15 cellular contexts compared by ENCODE assay signal in genomic region chr9:136375096-136375495, GRCh38. TPM values are rescaled to one million over a fixed set of nuclear protein-coding genes. Genes with fewer than 3 reads are reported as not detected.
DNase-seq lines count a peak whose midpoint lies in the region; ATAC-seq and TF ChIP-seq lines count a peak whose summit lies in the region.
"Had no signal": no experiment of that assay in that cellular context is flagged by ENCODE, and none has a peak within 500 bp of the region (broad histone marks: within the 10 kb centered on the region; RNA-seq: fewer than 3 reads in every experiment).

No MANE protein-coding gene starts in this region.

- no peaks in the 10 kb centered on the region for H3K9me2 ChIP-seq in MM.1S (replicated peaks; ENCODE audit: insufficient read depth, low read length)

- H3K79me1 ChIP-seq in H9 (ENCODE audit: insufficient read depth, low read depth, low read length, poor library complexity, severe bottlenecking), result no peaks in the 10 kb centered on the region

- no peak for TF ChIP-seq CTCF in H9 (conservative IDR thresholded peaks at IDR 0.05)
- TF ChIP-seq CTCF in endodermal cell (conservative IDR thresholded peaks at IDR 0.05), result no peak
- TF ChIP-seq CTCF in MM.1S (IDR thresholded peaks at IDR 0.05; ENCODE audit: low read length), result no peak

- H3K27ac Mint-ChIP-seq in H9, result peak overlapping the region in 2 of 3 experiments; percentile 81 to 88; a peak in 2 of 7 replicates
- H3K27ac Mint-ChIP-seq in endodermal cell, result no peak overlapping the region
- peak overlapping the region; percentile 73 for H3K27ac Mint-ChIP-seq in stimulated activated naive B cell treated with anti-CD40 and anti-IgM and Interleukin-4, amounts not matched to agents 10 μg/mL and 1 μg/mL and 100 μg/mL, for 72 hours

- no peak overlapping the region for H3K4me3 Mint-ChIP-seq in H9
- H3K4me3 Mint-ChIP-seq in endodermal cell, result no peak overlapping the region
- H3K4me3 Mint-ChIP-seq in stimulated activated naive B cell treated with anti-CD40 and anti-IgM and Interleukin-4, amounts not matched to agents 10 μg/mL and 1 μg/mL and 100 μg/mL, for 72 hours, result no peak overlapping the region
- H3K4me3 Mint-ChIP-seq: CD8-positive, alpha-beta memory T cell had no signal

- no peak overlapping the region for H2BK15ac ChIP-seq in H9 (ENCODE audit: low read depth, low read length)

- no peak overlapping the region for H3K56ac ChIP-seq in H9 (ENCODE audit: insufficient read length, low read depth, low read length)

- H3K4me1 Mint-ChIP-seq in H9, result peaks cover 0 to 5% of the 10 kb centered on the region in 2 experiments; a peak in 1 of 4 replicates
- no peaks in the 10 kb centered on the region for H3K4me1 Mint-ChIP-seq in endodermal cell
- peaks cover 11 to 29% of the 10 kb centered on the region in 2 donors for H3K4me1 Mint-ChIP-seq in stimulated activated naive B cell treated with anti-CD40 and anti-IgM and Interleukin-4, amounts not matched to agents 10 μg/mL and 1 μg/mL and 100 μg/mL, for 72 hours
- H3K4me1 Mint-ChIP-seq: CD8-positive, alpha-beta memory T cell had no signal

- WGBS in H9 (ENCODE audit: extremely low coverage, insufficient read length, low lambda C conversion rate), result no CpG with 5 or more reads among the region's 12 CpGs
- WGBS in endodermal cell (ENCODE audit: insufficient coverage in 1 of 2, insufficient read length in 1 of 2), 2 experiments, result 95% methylated on average over 12 of the region's 12 CpGs

- no peaks in the 10 kb centered on the region for H3F3A ChIP-seq in MM.1S (ENCODE audit: insufficient read depth, low read length)

- no peak for ATAC-seq in stimulated activated naive B cell treated with anti-CD40 and anti-IgM and Interleukin-4, amounts not matched to agents 10 μg/mL and 1 μg/mL and 100 μg/mL, for 72 hours (replicated peaks)
- ATAC-seq: A549, HCT116 had no signal

- H2BK20ac ChIP-seq in H9 (ENCODE audit: low read depth, low read length, poor library complexity, severe bottlenecking), result no peak overlapping the region

- H3K36me3 ChIP-seq in HUES6 (ENCODE audit: control insufficient read depth, insufficient read depth, low read length) (peaks cover 54% of the 10 kb centered on the region), endodermal cell (ENCODE audit: control insufficient read depth, insufficient read depth, low read length) (peaks cover 13% of the 10 kb centered on the region), MM.1S (replicated peaks; ENCODE audit: insufficient read depth, low read length) (no peaks in the 10 kb centered on the region)

- H3K4me1 ChIP-seq in H9 (ENCODE audit: insufficient read depth, low read length) (no peaks in the 10 kb centered on the region), HUES6 (ENCODE audit: control insufficient read depth, insufficient read depth, low read length) (no peaks in the 10 kb centered on the region; the same call in 1 of the 2 replicates), endodermal cell (ENCODE audit: control insufficient read depth, insufficient read depth, low read length) (no peaks in the 10 kb centered on the region), MM.1S (ENCODE audit: low read length) (no peaks in the 10 kb centered on the region)

- H4K8ac ChIP-seq in H9 (replicated peaks; ENCODE audit: insufficient read length, low read depth, low read length), result no peak overlapping the region

- H4K20me1 ChIP-seq in H9 (ENCODE audit: control insufficient read depth, insufficient read depth, insufficient read length) (no peaks in the 10 kb centered on the region), MM.1S (ENCODE audit: insufficient read depth, low read length) (no peaks in the 10 kb centered on the region)

- H3K4ac ChIP-seq in H9 (ENCODE audit: low read depth, low read length), result no peak overlapping the region

- H2BK5ac ChIP-seq in H9 (ENCODE audit: insufficient read length, low read length), result no peak overlapping the region

- H3K4me2 ChIP-seq in H9 (ENCODE audit: insufficient read depth, insufficient read length, low read length), result no peak overlapping the region
- H3K4me2 ChIP-seq in MM.1S (ENCODE audit: low read depth, low read length), result no peak overlapping the region
- H3K4me2 ChIP-seq: A549 had no signal

- H3K9me3 Mint-ChIP-seq in H9, result no peaks in the 10 kb centered on the region
- no peaks in the 10 kb centered on the region for H3K9me3 Mint-ChIP-seq in endodermal cell
- no peaks in the 10 kb centered on the region for H3K9me3 Mint-ChIP-seq in stimulated activated naive B cell treated with anti-CD40 and anti-IgM and Interleukin-4, amounts not matched to agents 10 μg/mL and 1 μg/mL and 100 μg/mL, for 72 hours
- H3K9me3 Mint-ChIP-seq: CD8-positive, alpha-beta memory T cell had no signal

- H3K36me3 Mint-ChIP-seq in H9 (ENCODE audit: insufficient read depth in 1 of 3, low read depth in 3 of 3), result peaks cover 0 to 21% (median 6%) of the 10 kb centered on the region in 3 experiments; a peak in 4 of 7 replicates
- H3K36me3 Mint-ChIP-seq in endodermal cell (ENCODE audit: low read depth), result no peaks in the 10 kb centered on the region
- peaks cover 29 to 44% of the 10 kb centered on the region in 2 donors for H3K36me3 Mint-ChIP-seq in stimulated activated naive B cell treated with anti-CD40 and anti-IgM and Interleukin-4, amounts not matched to agents 10 μg/mL and 1 μg/mL and 100 μg/mL, for 72 hours

- H3K23ac ChIP-seq in H9 (ENCODE audit: insufficient read length, low read depth, low read length), result no peak overlapping the region

- H3K27me3 Mint-ChIP-seq in H9 (ENCODE audit: low read depth) (no peaks in the 10 kb centered on the region), endodermal cell (ENCODE audit: insufficient read depth) (no peaks in the 10 kb centered on the region)
- no peaks in the 10 kb centered on the region for H3K27me3 Mint-ChIP-seq in stimulated activated naive B cell treated with anti-CD40 and anti-IgM and Interleukin-4, amounts not matched to agents 10 μg/mL and 1 μg/mL and 100 μg/mL, for 72 hours
- H3K27me3 Mint-ChIP-seq: CD8-positive, alpha-beta memory T cell had no signal

- H2BK12ac ChIP-seq in H9 (ENCODE audit: insufficient read length, low read depth, low read length), result no peak overlapping the region

- no peaks in the 10 kb centered on the region for H3K27me3 ChIP-seq in H9 (ENCODE audit: insufficient read depth, low read length)
- H3K27me3 ChIP-seq in HUES6 (ENCODE audit: control insufficient read depth, insufficient read depth, low read length), result no peaks in the 10 kb centered on the region
- H3K27me3 ChIP-seq in endodermal cell (ENCODE audit: control insufficient read depth, insufficient read depth, low read length, poor library complexity, severe bottlenecking), result no peaks in the 10 kb centered on the region
- peaks cover 15% of the 10 kb centered on the region; the same call in 1 of the 2 replicates for H3K27me3 ChIP-seq in MM.1S (replicated peaks; ENCODE audit: insufficient read depth, low read length)
- H3K27me3 ChIP-seq: BE2C had no signal

- H3K18ac ChIP-seq in H9 (ENCODE audit: insufficient read length, low read depth, low read length), result no peak overlapping the region

- no peak overlapping the region for H2BK120ac ChIP-seq in H9 (ENCODE audit: low read depth, low read length, poor library complexity, severe bottlenecking)

- no peaks in the 10 kb centered on the region for H3K23me2 ChIP-seq in H9 (ENCODE audit: insufficient read length, low read depth, low read length, poor library complexity, severe bottlenecking)

- H3T11ph ChIP-seq in H9 (ENCODE audit: low read length), result no peak overlapping the region

- no peak overlapping the region for H4K5ac ChIP-seq in H9 (ENCODE audit: insufficient read length, low read depth, low read length)

- H3K9me3 ChIP-seq in H9 (ENCODE audit: control insufficient read depth, low read depth, low read length) (no peaks in the 10 kb centered on the region), HUES6 (ENCODE audit: control insufficient read depth, insufficient read depth, low read depth, low read length) (no peaks in the 10 kb centered on the region), endodermal cell (ENCODE audit: control insufficient read depth, low read length) (no peaks in the 10 kb centered on the region), MM.1S (replicated peaks; ENCODE audit: insufficient read depth, low read length) (no peaks in the 10 kb centered on the region)
- H3K9me3 ChIP-seq: A549, BE2C, Caco-2 had no signal

- H2AFZ ChIP-seq in H9 (ENCODE audit: low read length) (no peak overlapping the region), MM.1S (ENCODE audit: low read length) (no peak overlapping the region)

- DNase-seq in H9, result no peak
- no peak for DNase-seq in endodermal cell
- no peak for DNase-seq in stimulated activated naive B cell treated with anti-CD40 and anti-IgM and Interleukin-4, amounts not matched to agents 10 μg/mL and 1 μg/mL and 100 μg/mL, for 72 hours
- no peak for DNase-seq in activated naive CD4-positive, alpha-beta T cell treated with anti-CD3 and anti-CD28 coated beads, Interleukin-2, amount 50 U/mL, for 16 hours
- no peak for DNase-seq in MM.1S
- DNase-seq in GOT3 (lab: John Stamatoyannopoulos, UW), result no peak
- DNase-seq: BE2C; Caco-2; CD8-positive, alpha-beta memory T cell; DND-41; GDM1; IMR-90 had no signal

- H3K14ac ChIP-seq in H9 (ENCODE audit: insufficient read depth, low read length), result no peak overlapping the region

- H2AK5ac ChIP-seq in H9 (ENCODE audit: insufficient read length, low read length), result no peak overlapping the region

- H3K9ac ChIP-seq in H9 (ENCODE audit: extremely low read depth, insufficient read length, low read length) (no peak overlapping the region), HUES6 (ENCODE audit: low read length) (no peak overlapping the region), endodermal cell (ENCODE audit: extremely low read depth, low read length, poor library complexity, severe bottlenecking) (no peak overlapping the region), MM.1S (ENCODE audit: low read length) (no peak overlapping the region)

- H4K91ac ChIP-seq in H9 (ENCODE audit: insufficient read length, low read depth, low read length), result no peak overlapping the region

- H3K4me3 ChIP-seq in HUES6 (ENCODE audit: low read depth, low read length), result no peak overlapping the region
- no peak overlapping the region for H3K4me3 ChIP-seq in endodermal cell (ENCODE audit: low read length)
- H3K4me3 ChIP-seq in MM.1S (ENCODE audit: low read length), result no peak overlapping the region
- H3K4me3 ChIP-seq: A549 had no signal

- H3K79me2 ChIP-seq in H9 (ENCODE audit: insufficient read depth, low read length), result no peaks in the 10 kb centered on the region
- no peaks in the 10 kb centered on the region for H3K79me2 ChIP-seq in MM.1S (ENCODE audit: low read length)

- H3K27ac ChIP-seq in H9 (ENCODE audit: insufficient read length, low read depth, low read length) (no peak overlapping the region), HUES6 (ENCODE audit: low read depth, low read length) (0 out of 2 replicates have a peak overlapping the region, but pooled peaks have one; percentile 1), endodermal cell (ENCODE audit: low read depth, low read length) (peak overlapping the region; percentile 44), MM.1S (ENCODE audit: low read length) (no peak overlapping the region)
- H3K27ac ChIP-seq: A549 had no signal

RNA-seq across cellular contexts. Expression of gene CARD9, which starts 1.6 kb away (rescaled TPM):
- total RNA-seq in H9 (2021) (5.5 and 5.6 TPM in 2 replicates), endodermal cell (1 to 10 TPM in 1 of 2 donors, under 1 TPM in 1; 0.35 to 1.5 TPM)
- polyA plus RNA-seq in endodermal cell (2013, experiment 1 of 2), result 0.57 TPM
- polyA plus RNA-seq in endodermal cell (2013, experiment 2 of 2), result 0.21 TPM
- polyA plus RNA-seq: CD8-positive, alpha-beta memory T cell had no signal

RNA-seq across cellular contexts. Expression of gene DNLZ, which starts 11.6 kb away (rescaled TPM):
- total RNA-seq in H9 (2021) (22.3 and 24.8 TPM in 2 replicates), endodermal cell (10 to 100 TPM; 12.6 to 20.1 TPM)
- 10.9 TPM for polyA plus RNA-seq in endodermal cell (2013, experiment 1 of 2)
- polyA plus RNA-seq in endodermal cell (2013, experiment 2 of 2), result 9.2 TPM

RNA-seq across cellular contexts. Expression of gene SNAPC4, which starts 24.9 kb away (rescaled TPM):
- total RNA-seq in H9 (2021) (29.7 TPM in 2 replicates), endodermal cell (10 to 100 TPM; 18.0 to 18.7 TPM)
- polyA plus RNA-seq in endodermal cell (2013, experiment 1 of 2), result 14.5 TPM
- 13.5 TPM for polyA plus RNA-seq in endodermal cell (2013, experiment 2 of 2)

RNA-seq across cellular contexts. Expression of gene ENTR1, which starts 35.3 kb away (rescaled TPM):
- total RNA-seq in H9 (2021), result 105 and 108 TPM in 2 replicates
- total RNA-seq in endodermal cell, result 10 to 100 TPM; 76.6 to 83.1 TPM
- 62.8 TPM for polyA plus RNA-seq in endodermal cell (2013, experiment 1 of 2)
- 58.4 TPM for polyA plus RNA-seq in endodermal cell (2013, experiment 2 of 2)

RNA-seq across cellular contexts. Expression of gene PMPCA, which starts 35.4 kb away (rescaled TPM):
- 94.5 and 103 TPM in 2 replicates for total RNA-seq in H9 (2021)
- 10 to 100 TPM; 82.7 to 85.4 TPM for total RNA-seq in endodermal cell
- polyA plus RNA-seq in endodermal cell (2013, experiment 1 of 2), result 58.6 TPM
- polyA plus RNA-seq in endodermal cell (2013, experiment 2 of 2), result 51.4 TPM

Comparison
In these comparisons a context has a peak if more than half of its experiments do, and no peak if none do; other contexts are left out.
1. H3K27ac ChIP-seq: peak in HUES6 (single experiment) and endodermal cell (single experiment); none in H9 (single experiment) and MM.1S (single experiment).